Comparison of ENCODE assay signal across 8 cellular contexts in the genomic region with DNA sequence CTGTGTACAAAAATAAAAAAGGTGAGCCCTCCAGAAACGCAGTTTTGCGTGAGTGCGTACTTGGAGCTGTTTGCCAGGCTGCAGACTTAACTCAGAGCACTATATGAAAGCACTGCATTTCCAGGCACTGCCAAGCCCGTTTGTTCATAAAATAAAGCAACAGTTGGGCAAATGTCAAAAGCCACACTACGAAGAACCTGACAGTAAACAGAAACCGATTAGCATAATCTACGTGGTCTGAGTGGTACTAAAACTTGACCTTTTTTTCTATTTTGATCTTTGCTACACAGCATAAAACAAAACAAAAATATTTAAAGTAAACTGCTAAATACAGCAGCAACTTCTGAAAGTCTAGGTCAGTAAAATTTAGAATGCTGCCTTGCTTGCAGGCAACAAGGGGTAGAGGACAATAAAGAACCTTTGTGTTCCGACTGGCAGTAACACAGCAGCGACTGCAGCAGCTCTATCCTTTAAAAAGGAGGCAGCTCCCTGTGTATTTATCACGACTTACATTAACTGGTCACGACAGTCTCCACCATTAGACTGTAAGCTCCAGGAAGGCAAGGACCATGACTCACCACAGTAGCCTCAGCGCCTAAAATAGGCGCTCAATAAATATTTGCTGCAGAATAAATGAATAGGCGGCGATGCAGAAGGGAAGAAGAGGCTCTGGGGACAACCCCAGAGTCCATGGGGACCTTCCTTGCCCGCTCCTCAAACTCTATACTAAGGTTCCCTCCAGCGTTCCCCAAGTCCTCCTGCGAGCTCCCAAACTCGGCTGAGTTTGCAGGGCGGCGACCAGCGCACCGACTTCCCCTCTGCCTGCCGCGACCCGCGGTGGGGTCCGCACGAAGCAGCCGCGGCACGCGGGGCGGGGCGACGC. TPM values are rescaled to one million over a fixed set of nuclear protein-coding genes. Genes with fewer than 3 reads are reported as not detected.
DNase-seq lines count a peak whose midpoint lies in the region; ATAC-seq and TF ChIP-seq lines count a peak whose summit lies in the region.

No MANE protein-coding gene starts in this region.

- BruUV-seq in Caco-2 (replicated peaks; lab: Mats Ljungman, UMichigan) = no TSS peak

- H3K4me3 Mint-ChIP-seq in Caco-2 (ENCODE audit: unreplicated experiment) (peak overlapping the region; percentile 88), T-cell (peak overlapping the region; percentile 91 to 96 (median 94)), naive B cell (peak overlapping the region; percentile 86 to 98 (median 98))

- no peaks in the 10 kb centered on the region for H3K4me1 ChIP-seq in Caco-2
- H3K4me1 ChIP-seq in HUES6 (ENCODE audit: control insufficient read depth, insufficient read depth, low read length) = peaks cover 8% of the 10 kb centered on the region; the same call in 1 of the 2 replicates

- no peaks in the 10 kb centered on the region for H3K9me3 ChIP-seq in Caco-2
- H3K9me3 ChIP-seq in HUES6 (ENCODE audit: control insufficient read depth, insufficient read depth, low read depth, low read length) = no peaks in the 10 kb centered on the region

- no peak for DNase-seq in Caco-2
- DNase-seq in T-cell = peak in 2 of 34 experiments; percentile 2 to 4
- DNase-seq in epithelial cell of prostate (ENCODE audit: low read depth, low spot score) = no peak
- DNase-seq in naive B cell = peak; percentile 9
- DNase-seq in NCI-H1436 (lab: John Stamatoyannopoulos, UW) = no peak
- DNase-seq in NCI-H446 treated with DMSO at 0.1 percent for 48 hours (lab: John Stamatoyannopoulos, UW) = no peak

- H3K36me3 Mint-ChIP-seq in Caco-2 (ENCODE audit: insufficient read depth, unreplicated experiment) (no peaks in the 10 kb centered on the region), T-cell (peaks cover 7% of the 10 kb centered on the region), naive B cell (peaks cover 0 to 6% of the 10 kb centered on the region in 2 donors)

- peak overlapping the region; percentile 99; the same call in 1 of the 2 replicates for H3K27ac ChIP-seq in HUES6 (ENCODE audit: low read depth, low read length)
- peak overlapping the region; percentile 93 for H3K27ac ChIP-seq in epithelial cell of prostate

- POLR2A ChIA-PET in Caco-2 (lab: Charles Lee) (no interaction called here), T-cell (lab: Charles Lee) (no interaction called here)

- H3K27me3 ChIP-seq in Caco-2 (replicated peaks; ENCODE audit: control insufficient read depth, insufficient read depth, low read length) (no peaks in the 10 kb centered on the region), HUES6 (ENCODE audit: control insufficient read depth, insufficient read depth, low read length) (no peaks in the 10 kb centered on the region)

- H3K27ac Mint-ChIP-seq in Caco-2 (ENCODE audit: unreplicated experiment) = no peak overlapping the region
- peak overlapping the region; percentile 81 to 96 for H3K27ac Mint-ChIP-seq in T-cell
- peak overlapping the region; percentile 96 to 100 (median 98) for H3K27ac Mint-ChIP-seq in naive B cell

- H3K4me1 Mint-ChIP-seq in Caco-2 (ENCODE audit: low read depth, unreplicated experiment) (no peaks in the 10 kb centered on the region), T-cell (peaks cover 40 to 45% (median 45%) of the 10 kb centered on the region in 3 donors), naive B cell (peaks cover 18 to 35% (median 21%) of the 10 kb centered on the region in 3 donors)

- intact Hi-C loops in Caco-2 (cut with micrococcal nuclease; ENCODE audit: unreplicated experiment) = no loop called here

- H3K27me3 Mint-ChIP-seq in Caco-2 (ENCODE audit: insufficient read depth, unreplicated experiment) (no peaks in the 10 kb centered on the region), T-cell (no peaks in the 10 kb centered on the region), naive B cell (no peaks in the 10 kb centered on the region)

- H3K4me3 ChIP-seq in Caco-2 (ENCODE audit: low read depth, low read length) (peak overlapping the region; percentile 77), HUES6 (ENCODE audit: low read depth, low read length) (peak overlapping the region; percentile 77)

- H3K9me3 Mint-ChIP-seq in Caco-2 (ENCODE audit: unreplicated experiment) = no peaks in the 10 kb centered on the region
- no peaks in the 10 kb centered on the region for H3K9me3 Mint-ChIP-seq in T-cell
- H3K9me3 Mint-ChIP-seq in naive B cell = no peaks in the 10 kb centered on the region

- CTCF ChIA-PET in Caco-2 (lab: Charles Lee) (no interaction called here), T-cell (lab: Charles Lee) (no interaction called here)

- ATAC-seq in GM19463 (IDR thresholded peaks at IDR 0.05; ENCODE audit: unreplicated experiment) (peak; percentile 2), T-cell (replicated peaks in 1 of 4) (no peak), naive B cell (ENCODE audit: low read depth in 2 of 2) (no peak)

- H3K36me3 ChIP-seq in Caco-2 (ENCODE audit: control insufficient read depth, insufficient read depth, low read length) = no peaks in the 10 kb centered on the region
- peaks cover 31% of the 10 kb centered on the region for H3K36me3 ChIP-seq in HUES6 (ENCODE audit: control insufficient read depth, insufficient read depth, low read length)

- TF ChIP-seq CTCF in Caco-2 (IDR thresholded peaks at IDR 0.05; ENCODE audit: insufficient read depth in 1 of 2, low read depth in 1 of 2, low read length in 1 of 2, severe bottlenecking in 1 of 2, unreplicated experiment in 1 of 2) = no peak

- peak overlapping the region; percentile 97 for H3K9ac ChIP-seq in HUES6 (ENCODE audit: low read length)

RNA-seq across cellular contexts. Expression of gene SS18, which starts 0.9 kb away (rescaled TPM):
- total RNA-seq in Caco-2 (2022) (34.5 and 34.6 TPM in 2 replicates), T-cell (10 to 100 TPM; 58.3 to 79.2 (median 67.3) TPM)
- polyA plus RNA-seq in naive B cell (ENCODE audit: low read depth in 6 of 6) = 10 to 100 TPM; 31.4 to 53.5 (median 41.2) TPM

RNA-seq across cellular contexts. Expression of gene PSMA8, which starts 44.2 kb away (rescaled TPM):
- total RNA-seq in Caco-2 (2022) (not detected in 2 replicates), T-cell (under 1 TPM; 0.23 to 0.83 (median 0.35) TPM)
- polyA plus RNA-seq in naive B cell (ENCODE audit: low read depth in 6 of 6) = 1 to 10 TPM in 5 of 6 donors, under 1 TPM in 1; 0.76 to 3.9 (median 2.9) TPM
